Comparison of ENCODE assay signal across 28 cellular contexts in the genomic region with DNA sequence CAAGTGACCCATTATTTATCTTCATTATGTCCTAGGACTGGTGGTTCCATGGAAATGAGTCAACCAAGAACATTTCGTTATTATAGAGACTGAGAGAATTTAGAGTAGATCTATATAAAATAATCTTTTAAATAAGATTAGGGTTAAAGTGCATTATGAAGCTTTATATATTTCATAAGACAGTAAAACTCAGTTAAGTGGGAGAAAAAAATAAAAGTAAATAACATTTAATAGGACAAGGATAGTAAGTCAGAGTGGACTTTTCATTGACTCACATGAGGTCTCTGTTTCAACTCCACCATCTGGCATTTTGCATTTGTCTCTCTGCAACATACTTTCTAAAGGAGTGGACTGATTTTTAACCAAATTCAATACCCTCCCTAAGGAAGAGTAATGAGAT.
"Had no signal": no experiment of that assay in that cellular context is flagged by ENCODE, and none has a peak within 500 bp of the region (broad histone marks: within the 10 kb centered on the region; RNA-seq: fewer than 3 reads in every experiment).

No MANE protein-coding gene starts in this region.

- H3K4me1 ChIP-seq: pancreas, prostate gland, right atrium auricular region, right lobe of liver, thyroid gland, vagina had no signal

- H3K9me3 ChIP-seq: neutrophil, pancreas, prostate gland, right atrium auricular region, right lobe of liver, sigmoid colon, spleen, stomach, thoracic aorta, thyroid gland, tibial nerve, upper lobe of left lung, vagina had no signal

- ATAC-seq: naive thymus-derived CD8-positive, alpha-beta T cell; natural killer cell treated with Interleukin-12 subunit alpha and Interleukin-12 subunit beta and Interleukin-15 and Interleukin-18, amount 100 ng/mL, for 72 hours; pancreas; right lobe of liver had no signal

- DNase-seq: naive thymus-derived CD8-positive, alpha-beta T cell; nephron progenitor cell; nucleus accumbens; pancreas; retina; right lobe of liver; sigmoid colon; spleen; stimulated activated CD4-positive, alpha-beta T cell treated with anti-CD3 and anti-CD28 coated beads, Interleukin-12 subunit alpha, Interleukin-12 subunit beta, amount 100 ng/mL, for 4 hours; stimulated activated CD4-positive, alpha-beta T cell treated with anti-CD3 and anti-CD28 coated beads, Interleukin-1b, Interleukin-23, amount 100 ng/mL, for 48 hours; stimulated activated CD4-positive, alpha-beta T cell treated with anti-CD3 and anti-CD28 coated beads, Interleukin-4, amount 100 ng/mL, for 1 hour; stimulated activated CD4-positive, alpha-beta T cell treated with anti-CD3 and anti-CD28 coated beads, Interleukin-4, amount 100 ng/mL, for 4 hours; stimulated activated CD8-positive, alpha-beta memory T cell treated with anti-CD3 and anti-CD28 coated beads, Interleukin-4, amount 100 ng/mL, for 48 hours; stimulated activated naive B cell treated with anti-CD40 and anti-IgM and Interleukin-4, amounts not matched to agents 10 μg/mL and 1 μg/mL and 100 μg/mL, for 72 hours; stimulated activated naive CD4-positive, alpha-beta T cell treated with Interleukin-2 at 50 U/mL for 16 hours; stomach; thyroid gland; trophoblast cell; upper lobe of left lung had no signal

- H3K36me3 ChIP-seq: neutrophil, pancreas, prostate gland, right atrium auricular region, right lobe of liver, sigmoid colon, spleen, stomach, thoracic aorta, thyroid gland, tibial nerve, upper lobe of left lung, vagina had no signal

- H3K4me3 ChIP-seq: pancreas, prostate gland, right atrium auricular region, right lobe of liver, sigmoid colon, skin epidermis, smooth muscle cell, spleen, stomach, thoracic aorta, thyroid gland, tibial nerve, upper lobe of left lung, vagina had no signal

- H3K27me3 ChIP-seq: neutrophil, pancreas, right atrium auricular region, right lobe of liver, sigmoid colon, spleen, stomach, thyroid gland, tibial nerve, upper lobe of left lung, vagina had no signal

- H3K27ac ChIP-seq: neutrophil, pancreas, prostate gland, right atrium auricular region, right lobe of liver, sigmoid colon, spleen, stomach, thoracic aorta, thyroid gland, tibial nerve, upper lobe of left lung, vagina had no signal

- H3K4me2 ChIP-seq: smooth muscle cell had no signal
